8 cellular contexts compared by ENCODE assay signal in genomic region chr2:233867993-233868532, GRCh38.
DNase-seq lines count a peak whose midpoint lies in the region; ATAC-seq and TF ChIP-seq lines count a peak whose summit lies in the region.

TSS of gene MSL3B (minus strand) at chr2:233868386.

- TF ChIP-seq CTCF in BJ (IDR thresholded peaks at IDR 0.05; ENCODE audit: insufficient read depth, low read depth, low read length), result no peak

- CTCF ChIA-PET in BJ (lab: Yijun Ruan, JAX), result no interaction called here

- no peaks in the 10 kb centered on the region for H3K4me1 ChIP-seq in mucosa of rectum (ENCODE audit: control insufficient read depth in 2 of 2, insufficient read depth in 2 of 2, low read length in 2 of 2)

- DNase-seq in BJ (ENCODE audit: low read depth), result no peak
- peak; percentile 2 for DNase-seq in NCI-H146 treated with DMSO at 0.1 percent for 48 hours (lab: John Stamatoyannopoulos, UW; ENCODE audit: unreplicated experiment)
- peak; percentile 50 for DNase-seq in activated CD4-positive, alpha-beta T cell treated with anti-CD3 and anti-CD28 coated beads, Interleukin-2, amount 50 U/mL, for 1 hour
- DNase-seq in effector CD8-positive, alpha-beta T cell (lab: John Stamatoyannopoulos, UW), result peak; percentile 44
- DNase-seq in stimulated activated naive CD4-positive, alpha-beta T cell (lab: John Stamatoyannopoulos, UW), result peak; percentile 33 to 69 (median 42)

- POLR2A ChIA-PET in BJ (lab: Charles Lee), result interaction anchor here (0.7 kb wide), 1 partner anchor 559 kb away, joined by 12 read pairs; no protein-coding TSS in a partner anchor

- ATAC-seq in GM19463 (IDR thresholded peaks at IDR 0.05; ENCODE audit: unreplicated experiment) (peak; percentile 82), GM21526 (IDR thresholded peaks at IDR 0.05; ENCODE audit: low FRiP score, unreplicated experiment) (no peak)

- H3K9ac ChIP-seq in mucosa of rectum (ENCODE audit: low read depth in 1 of 2, low read length in 2 of 2), result peak within 1 kb of the TSS; percentile 34 to 77

- H3K27me3 ChIP-seq in BJ (ENCODE audit: control insufficient read depth, insufficient read depth, low read length) (no peaks in the 10 kb centered on the region; the same call in none of the 2 replicates), mucosa of rectum (ENCODE audit: control insufficient read depth in 2 of 2, insufficient read depth in 2 of 2, low read length in 2 of 2) (peaks cover 3 to 6% of the 10 kb centered on the region in 2 donors)

- H3K4me3 ChIP-seq in BJ (ENCODE audit: low read depth, low read length) (peak within 1 kb of the TSS; percentile 79), mucosa of rectum (ENCODE audit: low read length in 2 of 2) (peak within 1 kb of the TSS; percentile 77 to 89)

- peak within 1 kb of the TSS in 1 of 2 donors; percentile 29 for H3K27ac ChIP-seq in mucosa of rectum (ENCODE audit: low read depth in 2 of 2, low read length in 2 of 2)

- no peaks in the 10 kb centered on the region for H3K9me3 ChIP-seq in mucosa of rectum (ENCODE audit: control insufficient read depth in 2 of 2, low read length in 2 of 2)

- H3K36me3 ChIP-seq in BJ (ENCODE audit: control insufficient read depth, insufficient read depth, low read length), result peaks cover 5% of the 10 kb centered on the region
- H3K36me3 ChIP-seq in mucosa of rectum (ENCODE audit: control insufficient read depth in 2 of 2, insufficient read depth in 2 of 2, low read length in 2 of 2), result no peaks in the 10 kb centered on the region
